26 cellular contexts compared by ENCODE assay signal in the genomic region with DNA sequence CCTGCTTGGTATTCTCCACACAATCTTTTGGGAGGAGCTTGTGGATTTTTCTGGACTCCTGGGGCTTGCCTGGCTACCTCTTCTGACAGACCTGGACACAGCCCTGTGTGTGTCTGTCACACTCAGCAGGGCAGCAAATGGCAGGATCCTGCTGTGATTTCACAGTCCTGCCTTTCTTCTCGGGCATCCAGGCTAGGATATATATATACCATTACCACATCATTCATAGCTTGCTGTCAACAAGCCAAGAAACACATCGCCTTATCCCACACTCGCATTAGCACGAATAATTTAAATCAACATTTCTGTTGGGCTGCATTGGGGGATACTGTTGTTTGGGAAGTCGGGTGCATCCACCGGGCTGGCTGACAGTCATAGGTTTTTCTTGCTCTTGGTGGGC.
DNase-seq lines count a peak whose midpoint lies in the region; TF ChIP-seq lines count a peak whose summit lies in the region.
"Had no signal": no experiment of that assay in that cellular context is flagged by ENCODE, and none has a peak within 500 bp of the region (broad histone marks: within the 10 kb centered on the region; RNA-seq: fewer than 3 reads in every experiment).

No MANE protein-coding gene starts in this region.

- no peak overlapping the region for H3K4me2 ChIP-seq in neural progenitor cell
- H3K4me2 ChIP-seq: KMS-11, PC-9 had no signal

- no peaks in the 10 kb centered on the region for H3K36me3 ChIP-seq in breast epithelium
- no peaks in the 10 kb centered on the region for H3K36me3 ChIP-seq in stomach
- H3K36me3 ChIP-seq in neural progenitor cell = no peaks in the 10 kb centered on the region
- H3K36me3 ChIP-seq: heart right ventricle, sigmoid colon had no signal

- TF ChIP-seq CTCF in MCF 10A (IDR thresholded peaks at IDR 0.05; ENCODE audit: unreplicated experiment) = no peak
- TF ChIP-seq CTCF in breast epithelium (IDR thresholded peaks at IDR 0.05) = no peak
- no peak for TF ChIP-seq CTCF in choroid plexus epithelial cell (conservative IDR thresholded peaks at IDR 0.05; ENCODE audit: low read depth, low read length)
- no peak for TF ChIP-seq CTCF in stomach (IDR thresholded peaks at IDR 0.05)
- TF ChIP-seq CTCF in neural progenitor cell (IDR thresholded peaks at IDR 0.05) = no peak

- no peaks in the 10 kb centered on the region for H3K79me2 ChIP-seq in neural progenitor cell (ENCODE audit: low read depth)

- H3K9me3 Mint-ChIP-seq in MCF 10A (ENCODE audit: unreplicated experiment) (no peaks in the 10 kb centered on the region), neural progenitor cell (peaks cover 4% of the 10 kb centered on the region)

- H3K27me3 Mint-ChIP-seq in MCF 10A (ENCODE audit: insufficient read depth, unreplicated experiment) (no peaks in the 10 kb centered on the region), neural progenitor cell (ENCODE audit: insufficient read depth, low read depth) (peaks cover 5% of the 10 kb centered on the region)
- H3K27me3 Mint-ChIP-seq: CD4-positive, CD25-positive, alpha-beta regulatory T cell; progenitor cell of endocrine pancreas; stimulated activated naive B cell treated with anti-CD40 and anti-IgM and Interleukin-4, amounts not matched to agents 10 μg/mL and 1 μg/mL and 100 μg/mL, for 72 hours had no signal

- H3K9me3 ChIP-seq in breast epithelium (peaks cover 2 to 4% of the 10 kb centered on the region in 2 donors), stomach (peaks cover 0 to 2% (median 0%) of the 10 kb centered on the region in 4 donors), neural progenitor cell (ENCODE audit: low read depth) (peaks cover 10% of the 10 kb centered on the region)
- H3K9me3 ChIP-seq: sigmoid colon had no signal

- DNase-seq in MCF 10A (ENCODE audit: unreplicated experiment) (peak; percentile 23), breast epithelium (ENCODE audit: low spot score in 2 of 2) (no peak), NCI-H748 treated with DMSO at 0.1 percent for 48 hours (lab: John Stamatoyannopoulos, UW) (peak; percentile 79), choroid plexus epithelial cell (ENCODE audit: low read depth) (peak; percentile 67), stomach (no peak), NCI-H774 (lab: John Stamatoyannopoulos, UW) (no peak), inferior parietal cortex (ENCODE audit: extremely low spot score) (no peak), neural progenitor cell (ENCODE audit: low spot score) (no peak)
- DNase-seq: activated CD8-positive, alpha-beta T cell treated with anti-CD3 and anti-CD28 coated beads for 36 hours; aorta; CD4-positive, CD25-positive, alpha-beta regulatory T cell; effector CD8-positive, alpha-beta T cell; EL; foreskin fibroblast; heart right ventricle; mesenchymal stem cell; NCI-H1694; PC-9; sigmoid colon; stimulated activated CD4-positive, alpha-beta T cell treated with anti-CD3 and anti-CD28 coated beads, Interleukin-15, amount 100 ng/mL, for 24 hours; stimulated activated naive B cell treated with anti-CD40 and anti-IgM and Interleukin-4, amounts not matched to agents 10 μg/mL and 1 μg/mL and 100 μg/mL, for 72 hours had no signal

- H3K27ac ChIP-seq in breast epithelium = no peak overlapping the region
- H3K27ac ChIP-seq in stomach = no peak overlapping the region
- H3K27ac ChIP-seq in neural progenitor cell = no peak overlapping the region
- H3K27ac ChIP-seq: heart right ventricle, KMS-11, PC-9, sigmoid colon had no signal

- no peaks in the 10 kb centered on the region for H4K20me1 ChIP-seq in neural progenitor cell (ENCODE audit: low read depth)

- H3K4me3 ChIP-seq in breast epithelium (no peak overlapping the region), choroid plexus epithelial cell (ENCODE audit: low read depth, low read length) (no peak overlapping the region), stomach (no peak overlapping the region), neural progenitor cell (no peak overlapping the region)
- H3K4me3 ChIP-seq: heart right ventricle, PC-9, sigmoid colon had no signal

- H3K27me3 ChIP-seq in breast epithelium (no peaks in the 10 kb centered on the region), stomach (no peaks in the 10 kb centered on the region), neural progenitor cell (no peaks in the 10 kb centered on the region)
- H3K27me3 ChIP-seq: heart right ventricle, sigmoid colon had no signal

- H3K4me1 Mint-ChIP-seq in MCF 10A (ENCODE audit: insufficient read depth, unreplicated experiment) = no peaks in the 10 kb centered on the region
- H3K4me1 Mint-ChIP-seq in neural progenitor cell = peaks cover 8% of the 10 kb centered on the region
- H3K4me1 Mint-ChIP-seq: CD4-positive, CD25-positive, alpha-beta regulatory T cell; stimulated activated naive B cell treated with anti-CD40 and anti-IgM and Interleukin-4, amounts not matched to agents 10 μg/mL and 1 μg/mL and 100 μg/mL, for 72 hours had no signal

- no TSS peak for BruUV-seq in MCF 10A (replicated peaks; lab: Mats Ljungman, UMichigan)

- no peaks in the 10 kb centered on the region for H3K36me3 Mint-ChIP-seq in MCF 10A (ENCODE audit: insufficient read depth, unreplicated experiment)
- H3K36me3 Mint-ChIP-seq in neural progenitor cell = peaks cover 1% of the 10 kb centered on the region

- H3K27ac Mint-ChIP-seq in MCF 10A (ENCODE audit: low read depth, unreplicated experiment) (no peak overlapping the region), neural progenitor cell (no peak overlapping the region)
- H3K27ac Mint-ChIP-seq: activated CD8-positive, alpha-beta T cell treated with anti-CD3 and anti-CD28 coated beads for 36 hours; activated naive CD8-positive, alpha-beta T cell; activated T-helper 2 cell treated with anti-CD3 and anti-CD28 coated beads, Interferon-gamma antibody, Interleukin-2, Interleukin-4, amounts not matched to agents 10 μg/mL and 5 μg/mL and 100 μg/mL, durations not matched to agents 14 hours and 24 hours and 36 hours; CD4-positive, CD25-positive, alpha-beta regulatory T cell; progenitor cell of endocrine pancreas; stimulated activated naive B cell treated with anti-CD40 and anti-IgM and Interleukin-4, amounts not matched to agents 10 μg/mL and 1 μg/mL and 100 μg/mL, for 72 hours; T-helper 2 cell treated with Interferon-gamma antibody and Interleukin-4, amounts not matched to agents 5 μg/mL and 100 μg/mL, for 36 hours had no signal

- 16 to 27% (median 21%) methylated on average over 6 of the region's 6 CpGs for WGBS in stomach, 5 donors

- no peaks in the 10 kb centered on the region for H3F3A ChIP-seq in neural progenitor cell (ENCODE audit: low read depth)

- TF ChIP-seq POLR2A in breast epithelium (IDR thresholded peaks at IDR 0.05) = no peak
- TF ChIP-seq POLR2A in stomach (IDR thresholded peaks at IDR 0.05) = no peak

- no peak overlapping the region for H3K4me3 Mint-ChIP-seq in MCF 10A (ENCODE audit: unreplicated experiment)
- H3K4me3 Mint-ChIP-seq in neural progenitor cell = no peak overlapping the region
- H3K4me3 Mint-ChIP-seq: activated CD8-positive, alpha-beta T cell treated with anti-CD3 and anti-CD28 coated beads for 36 hours; activated naive CD8-positive, alpha-beta T cell; CD4-positive, CD25-positive, alpha-beta regulatory T cell; stimulated activated naive B cell treated with anti-CD40 and anti-IgM and Interleukin-4, amounts not matched to agents 10 μg/mL and 1 μg/mL and 100 μg/mL, for 72 hours; T-helper 2 cell treated with Interferon-gamma antibody and Interleukin-4, amounts not matched to agents 5 μg/mL and 100 μg/mL, for 36 hours had no signal

- no peak for TF ChIP-seq EP300 in stomach (IDR thresholded peaks at IDR 0.05)

- POLR2A ChIA-PET in MCF 10A (lab: Yijun Ruan, JAX) = no interaction called here

- CTCF ChIA-PET in MCF 10A (lab: Yijun Ruan, JAX) = interaction anchor here (0.6 to 0.7 kb wide), 2 partner anchors 11 to 248 kb away, joined by 3 to 4 read pairs; no protein-coding TSS in a partner anchor

- H3K9ac ChIP-seq in neural progenitor cell = no peak overlapping the region
- H3K9ac ChIP-seq: KMS-11 had no signal

- intact Hi-C loops in MCF 10A (cut with micrococcal nuclease) (no loop called here), breast epithelium (cut with DNase I; ENCODE audit: low total_unique reads) (no loop called here), stomach (cut with DNase I; ENCODE audit: low total_unique reads) (no loop called here)

- no peaks in the 10 kb centered on the region for H3K4me1 ChIP-seq in breast epithelium
- H3K4me1 ChIP-seq in stomach = no peaks in the 10 kb centered on the region
- no peaks in the 10 kb centered on the region for H3K4me1 ChIP-seq in neural progenitor cell
- H3K4me1 ChIP-seq: sigmoid colon had no signal

- no peak overlapping the region for H2AFZ ChIP-seq in neural progenitor cell (replicated peaks)
- H2AFZ ChIP-seq: PC-9 had no signal

Comparison
In these comparisons a context has a peak if more than half of its experiments do, and no peak if none do; other contexts are left out.
1. DNase-seq: peak in MCF 10A (single experiment), NCI-H748 treated with DMSO at 0.1 percent for 48 hours (single experiment) and choroid plexus epithelial cell (single experiment); none in breast epithelium (0 of 2), stomach (single experiment), NCI-H774 (single experiment), inferior parietal cortex (single experiment) and neural progenitor cell (single experiment).